In genomic region chr12:30761730-30762129, GRCh38 we compare ENCODE assay signal across 2 cellular contexts.
TF ChIP-seq lines count a peak whose summit lies in the region.

No MANE protein-coding gene starts in this region.

TF ChIP-seq in IMR-90, 13 proteins besides CTCF, POLR2A, EP300 and RAD21:
- TF ChIP-seq MAFK (IDR thresholded peaks at IDR 0.05; ENCODE audit: low read depth, low read length) (no peak), CEBPB (IDR thresholded peaks at IDR 0.05; ENCODE audit: low read depth, low read length) (peak; percentile 54), USF2 (IDR thresholded peaks at IDR 0.05; ENCODE audit: low read depth, low read length) (no peak), RCOR1 (IDR thresholded peaks at IDR 0.05; ENCODE audit: insufficient replicate concordance, low read length) (no peak), NFE2L2 (IDR thresholded peaks at IDR 0.05; ENCODE audit: low read depth, low read length) (no peak), SMC3 (IDR thresholded peaks at IDR 0.05; ENCODE audit: low read depth, low read length) (no peak)

TF ChIP-seq in K562, 482 proteins besides CTCF, POLR2A, EP300 and RAD21:
- TF ChIP-seq ZHX1 (conservative IDR thresholded peaks at IDR 0.05; ENCODE audit: low read length) (no peak), CEBPB (tag; IDR thresholded peaks at IDR 0.05) (peak; percentile 59)
TF ChIP-seq in K562: peak in this region for 1.
